ENCODE assay signal across 27 cellular contexts in genomic region chr12:13036881-13037280, GRCh38.
"Had no signal": no experiment of that assay in that cellular context is flagged by ENCODE, and none has a peak within 500 bp of the region (broad histone marks: within the 10 kb centered on the region; RNA-seq: fewer than 3 reads in every experiment).

No MANE protein-coding gene starts in this region.

- H3K36me3 ChIP-seq: colonic mucosa, gastrocnemius medialis, ovary, sigmoid colon, tibial artery, upper lobe of left lung had no signal

- H3K4me3 Mint-ChIP-seq: dendritic cell treated with granulocyte-macrophage colony-stimulating factor and Interleukin-4, amounts not matched to agents 40 ng/mL and 50 ng/mL, for 4 days; endodermal cell; memory B cell; mesothelial cell of epicardium; naive thymus-derived CD8-positive, alpha-beta T cell; stimulated activated memory B cell treated with anti-CD40 and anti-IgM and Interleukin-4, amounts not matched to agents 10 μg/mL and 1 μg/mL and 100 μg/mL, for 72 hours had no signal

- H3K4me1 Mint-ChIP-seq: endodermal cell had no signal

- H3K9me3 Mint-ChIP-seq: dendritic cell treated with granulocyte-macrophage colony-stimulating factor and Interleukin-4, amounts not matched to agents 40 ng/mL and 50 ng/mL, for 4 days; endodermal cell; memory B cell; mesothelial cell of epicardium; naive thymus-derived CD8-positive, alpha-beta T cell; stimulated activated memory B cell treated with anti-CD40 and anti-IgM and Interleukin-4, amounts not matched to agents 10 μg/mL and 1 μg/mL and 100 μg/mL, for 72 hours had no signal

- H3K27ac ChIP-seq: colonic mucosa, epithelial cell of prostate, gastrocnemius medialis, ovary, psoas muscle, sigmoid colon, testis, tibial artery, upper lobe of left lung had no signal

- H3K36me3 Mint-ChIP-seq: memory B cell; mesothelial cell of epicardium; naive thymus-derived CD8-positive, alpha-beta T cell; stimulated activated memory B cell treated with anti-CD40 and anti-IgM and Interleukin-4, amounts not matched to agents 10 μg/mL and 1 μg/mL and 100 μg/mL, for 72 hours had no signal

- H3K27me3 Mint-ChIP-seq: stimulated activated memory B cell treated with anti-CD40 and anti-IgM and Interleukin-4, amounts not matched to agents 10 μg/mL and 1 μg/mL and 100 μg/mL, for 72 hours had no signal

- H3K4me3 ChIP-seq: colonic mucosa, gastrocnemius medialis, lung, mucosa of descending colon, ovary, psoas muscle, sigmoid colon, testis, tibial artery, upper lobe of left lung had no signal

- H3K27me3 ChIP-seq: gastrocnemius medialis, ovary, sigmoid colon, testis, tibial artery, upper lobe of left lung had no signal

- H3K4me1 ChIP-seq: gastrocnemius medialis, psoas muscle, testis, tibial artery had no signal

- DNase-seq: colonic mucosa; effector CD8-positive, alpha-beta T cell; endodermal cell; gastrocnemius medialis; head of caudate nucleus; mucosa of descending colon; naive thymus-derived CD8-positive, alpha-beta T cell; occipital lobe; ovary; posterior cingulate gyrus; psoas muscle; right cardiac atrium; sigmoid colon; stimulated activated CD4-positive, alpha-beta T cell treated with anti-CD3 and anti-CD28 coated beads, Interleukin-4, amount 100 ng/mL, for 4 hours; stimulated activated naive CD8-positive, alpha-beta T cell treated with anti-CD3 and anti-CD28 coated beads, Interleukin-15, Interleukin-2, amounts not matched to agents 100 U/mL and 50 U/mL, for 24 hours; substantia nigra; testis; tibial artery; upper lobe of left lung had no signal

- H3K27ac Mint-ChIP-seq: dendritic cell treated with granulocyte-macrophage colony-stimulating factor and Interleukin-4, amounts not matched to agents 40 ng/mL and 50 ng/mL, for 4 days; endodermal cell; memory B cell; mesothelial cell of epicardium; stimulated activated memory B cell treated with anti-CD40 and anti-IgM and Interleukin-4, amounts not matched to agents 10 μg/mL and 1 μg/mL and 100 μg/mL, for 72 hours had no signal

- ATAC-seq: esophagus mucosa; gastrocnemius medialis; left lobe of liver; mucosa of descending colon; naive thymus-derived CD8-positive, alpha-beta T cell; psoas muscle; right cardiac atrium; stimulated activated memory B cell treated with anti-CD40 and anti-IgM and Interleukin-4, amounts not matched to agents 10 μg/mL and 1 μg/mL and 100 μg/mL, for 72 hours; stimulated activated naive CD8-positive, alpha-beta T cell treated with anti-CD3 and anti-CD28 coated beads, Interleukin-15, Interleukin-2, amounts not matched to agents 100 U/mL and 50 U/mL, for 24 hours had no signal
